23 cellular contexts compared by ENCODE assay signal in genomic region chr9:19484699-19485098, GRCh38.
"Had no signal": no experiment of that assay in that cellular context is flagged by ENCODE, and none has a peak within 500 bp of the region (broad histone marks: within the 10 kb centered on the region; RNA-seq: fewer than 3 reads in every experiment).

No MANE protein-coding gene starts in this region.

- DNase-seq: activated CD4-positive, alpha-beta T cell treated with anti-CD3 and anti-CD28 coated beads, Interleukin-2, amount 10 ng/mL, durations not matched to agents 24 days and 14 days; activated CD4-positive, alpha-beta T cell treated with anti-CD3 and anti-CD28 coated beads, Interleukin-2, amount 50 U/mL, for 48 hours; activated CD4-positive, CD25-positive, alpha-beta regulatory T cell treated with anti-CD3 and anti-CD28 coated beads, Interleukin-2, amount 50 U/mL, for 72 hours; activated CD8-positive, alpha-beta memory T cell treated with anti-CD3 and anti-CD28 coated beads for 24 hours; activated effector memory CD4-positive, alpha-beta T cell treated with anti-CD3 and anti-CD28 coated beads, Interleukin-2, amount 50 U/mL, for 16 hours; activated naive CD4-positive, alpha-beta T cell treated with Interleukin-2 at 50 U/mL for 16 hours; activated naive CD8-positive, alpha-beta T cell treated with anti-CD3 and anti-CD28 coated beads, Interleukin-2, amount 50 U/mL, for 24 hours; activated T-cell treated with anti-CD3 and anti-CD28 coated beads, Interleukin-2, amount 50 U/mL, for 4 hours; amniotic stem cell; IMR-90; KBM-7; NCI-H1092; NCI-H1417 treated with DMSO at 0.1 percent for 48 hours; NCI-H1694; NCI-H2029; NCI-H2107; NCI-H526 treated with DMSO at 0.1 percent for 48 hours; PC-3; SIG-M5; T-helper 17 cell; T-helper 9 cell had no signal

- ATAC-seq: activated naive CD4-positive, alpha-beta T cell treated with anti-CD3 and anti-CD28 coated beads, Interleukin-2, amount 50 U/mL, for 72 hours; activated naive CD8-positive, alpha-beta T cell treated with anti-CD3 and anti-CD28 coated beads, Interleukin-2, amount 50 U/mL, for 24 hours; activated T-cell treated with anti-CD3 and anti-CD28 coated beads, Interleukin-2, amount 50 U/mL, for 4 hours; PC-3; T-helper 17 cell; WTC11 had no signal
